In genomic region chr13:97281028-97281427, GRCh38 we compare ENCODE assay signal across 15 cellular contexts. TPM values are rescaled to one million over a fixed set of nuclear protein-coding genes. Genes with fewer than 3 reads are reported as not detected.
DNase-seq lines count a peak whose midpoint lies in the region; ATAC-seq, FAIRE-seq and TF ChIP-seq lines count a peak whose summit lies in the region.
"Had no signal": no experiment of that assay in that cellular context is flagged by ENCODE, and none has a peak within 500 bp of the region (broad histone marks: within the 10 kb centered on the region; RNA-seq: fewer than 3 reads in every experiment).

No MANE protein-coding gene starts in this region.

- intact Hi-C loops in GM12878 (cut with micrococcal nuclease; ENCODE audit: unreplicated experiment) (no loop called here), spleen (cut with DNase I; ENCODE audit: low total_unique reads) (no loop called here)

- SMC1A ChIA-PET in GM12878 (lab: Charles Lee; ENCODE audit: uncharacterized antibody, unreplicated experiment), result interaction anchor here (0.6 kb wide), 1 partner anchor 12 kb away, joined by 3 read pairs; no protein-coding TSS in a partner anchor

- H3K4me2 ChIP-seq in DOHH2 (ENCODE audit: low read length) (peak overlapping the region; percentile 46; the same call in 1 of the 2 replicates), GM12878 (ENCODE audit: control insufficient read depth, insufficient read depth) (no peak overlapping the region)

- FAIRE-seq in GM12878 (lab: Jason Lieb, UNC), result peak; percentile 31
- FAIRE-seq: urothelium cell line had no signal

- RAD21 ChIA-PET in GM12878 (lab: Charles Lee; ENCODE audit: unreplicated experiment), result no interaction called here

- CTCF ChIA-PET in GM12878 (lab: Yijun Ruan, JAX), result no interaction called here

- H3K27ac ChIP-seq in DOHH2 (ENCODE audit: low read depth, low read length) (no peak overlapping the region), GM12878 (ENCODE audit: control insufficient read depth, insufficient read depth) (no peak overlapping the region), gastroesophageal sphincter (peak overlapping the region; percentile 66 to 80 (median 76)), rectal smooth muscle tissue (ENCODE audit: low read depth, low read length) (peak overlapping the region; percentile 65), brain microvascular endothelial cell (no peak overlapping the region), spleen (no peak overlapping the region)

- TF ChIP-seq EP300 in GM12878 (IDR thresholded peaks at IDR 0.05; ENCODE audit: borderline replicate concordance in 1 of 2, control insufficient read depth in 1 of 2, low read depth in 2 of 2, low read length in 2 of 2) (no peak), gastroesophageal sphincter (IDR thresholded peaks at IDR 0.05) (no peak)

- no peaks in the 10 kb centered on the region for H3K9me2 ChIP-seq in DOHH2 (replicated peaks; ENCODE audit: control insufficient read depth, low read length)

- TF ChIP-seq POLR2A in GM12878 (IDR thresholded peaks at IDR 0.05; ENCODE audit: low read depth, low read length) (no peak), gastroesophageal sphincter (IDR thresholded peaks at IDR 0.05) (no peak), spleen (IDR thresholded peaks at IDR 0.05) (no peak)

- ATAC-seq in GM12878 (no peak), gastroesophageal sphincter (no peak)
- ATAC-seq: left ventricle myocardium superior; stimulated activated memory B cell treated with anti-CD40 and anti-IgM and Interleukin-4, amounts not matched to agents 10 μg/mL and 1 μg/mL and 100 μg/mL, for 72 hours had no signal

- BruUV-seq in GM12878 (replicated peaks; lab: Mats Ljungman, UMichigan), result no TSS peak

- no peak overlapping the region for H3K9ac ChIP-seq in GM12878 (ENCODE audit: control insufficient read depth, insufficient read depth, low read length)
- H3K9ac ChIP-seq in rectal smooth muscle tissue (ENCODE audit: low read length), result no peak overlapping the region

- H3K36me3 ChIP-seq in DOHH2 (ENCODE audit: control insufficient read depth, low read length) (peaks cover 11% of the 10 kb centered on the region), GM12878 (ENCODE audit: control insufficient read depth in 2 of 2, insufficient read depth in 2 of 2, low read length in 1 of 2) (no peaks in the 10 kb centered on the region; a peak in 1 of 4 replicates), gastroesophageal sphincter (peaks cover 0 to 4% of the 10 kb centered on the region in 2 donors), rectal smooth muscle tissue (ENCODE audit: control insufficient read depth, insufficient read depth, low read length) (no peaks in the 10 kb centered on the region), brain microvascular endothelial cell (replicated peaks) (peaks cover 7% of the 10 kb centered on the region), spleen (peaks cover 0 to 13% (median 2%) of the 10 kb centered on the region in 6 donors)

- in situ Hi-C loops in GM12878 (cut with MboI) (no loop called here), brain microvascular endothelial cell (cut with HindIII; ENCODE audit: low pct_ligation_motif_present, low sequenced_read_pairs) (no loop called here)

- TF ChIP-seq CTCF in DOHH2 (IDR thresholded peaks at IDR 0.05; ENCODE audit: low read depth, low read length, poor library complexity, severe bottlenecking), result no peak
- TF ChIP-seq CTCF in GM12878 (IDR thresholded peaks at IDR 0.05 in 2 of 3, conservative IDR thresholded peaks at IDR 0.05 in 1 of 3; ENCODE audit: control insufficient read depth in 2 of 3, extremely low read depth in 1 of 3, insufficient read depth in 1 of 3, low read depth in 3 of 3, low read length in 3 of 3), result no peak
- TF ChIP-seq CTCF in gastroesophageal sphincter (IDR thresholded peaks at IDR 0.05), result no peak
- no peak for TF ChIP-seq CTCF in brain microvascular endothelial cell (IDR thresholded peaks at IDR 0.05; ENCODE audit: low read depth, low read length, missing control alignments)
- TF ChIP-seq CTCF in spleen (IDR thresholded peaks at IDR 0.05 in 8 of 11, conservative IDR thresholded peaks at IDR 0.05 in 3 of 11), result no peak

- DNase-seq in GM12878 (ENCODE audit: low read depth, low spot score), result no peak
- DNase-seq in NCI-H748 treated with DMSO at 0.1 percent for 48 hours (lab: John Stamatoyannopoulos, UW), result no peak
- no peak for DNase-seq in GM19240 (ENCODE audit: insufficient read length, low spot score)
- no peak for DNase-seq in brain microvascular endothelial cell
- DNase-seq in spleen, result no peak
- DNase-seq: CD4-positive, alpha-beta T cell; DMS79; left ventricle myocardium superior; NCI-H1436; NK-92 treated with Interleukin-12 subunit alpha and Interleukin-12 subunit beta, amount 100 ng/mL, for 24 hours had no signal

- no peaks in the 10 kb centered on the region for H3K27me3 ChIP-seq in DOHH2 (ENCODE audit: control insufficient read depth, low read length)
- H3K27me3 ChIP-seq in GM12878 (replicated peaks in 1 of 2; ENCODE audit: control insufficient read depth in 2 of 2, insufficient read depth in 2 of 2, low read length in 1 of 2), result no peaks in the 10 kb centered on the region
- no peaks in the 10 kb centered on the region for H3K27me3 ChIP-seq in gastroesophageal sphincter
- no peaks in the 10 kb centered on the region for H3K27me3 ChIP-seq in rectal smooth muscle tissue (ENCODE audit: control insufficient read depth, insufficient read depth, low read length)
- H3K27me3 ChIP-seq in brain microvascular endothelial cell (replicated peaks), result no peaks in the 10 kb centered on the region
- H3K27me3 ChIP-seq in spleen (replicated peaks in 1 of 7), result no peaks in the 10 kb centered on the region

- peaks cover 18% of the 10 kb centered on the region for H3K4me1 ChIP-seq in DOHH2 (ENCODE audit: control insufficient read depth, low read length)
- H3K4me1 ChIP-seq in GM12878 (ENCODE audit: control insufficient read depth, insufficient read depth, low read length), result peaks cover 8% of the 10 kb centered on the region
- H3K4me1 ChIP-seq in gastroesophageal sphincter, result peaks cover 39 to 100% (median 41%) of the 10 kb centered on the region in 3 donors
- peaks cover 53% of the 10 kb centered on the region for H3K4me1 ChIP-seq in rectal smooth muscle tissue (ENCODE audit: control insufficient read depth, insufficient read depth, low read length)
- H3K4me1 ChIP-seq in spleen, result peaks cover 0 to 70% (median 14%) of the 10 kb centered on the region in 6 donors

- no peaks in the 10 kb centered on the region for H3K9me3 ChIP-seq in DOHH2 (ENCODE audit: control insufficient read depth, insufficient read depth, low read length)
- no peaks in the 10 kb centered on the region; the same call in 2 of the 3 replicates for H3K9me3 ChIP-seq in GM12878 (replicated peaks; ENCODE audit: control insufficient read depth, insufficient read depth, low read length)
- no peaks in the 10 kb centered on the region for H3K9me3 ChIP-seq in gastroesophageal sphincter
- H3K9me3 ChIP-seq in spleen, result no peaks in the 10 kb centered on the region

- H3K79me2 ChIP-seq in DOHH2 (ENCODE audit: control insufficient read depth, low read length), result peaks cover 40% of the 10 kb centered on the region
- no peaks in the 10 kb centered on the region for H3K79me2 ChIP-seq in GM12878 (ENCODE audit: control insufficient read depth, insufficient read depth, low read length)

- no peak overlapping the region for H2AFZ ChIP-seq in GM12878 (ENCODE audit: control insufficient read depth, low read depth, low read length)

- TF ChIP-seq RAD21 in GM12878 (IDR thresholded peaks at IDR 0.05; ENCODE audit: insufficient read depth, low read depth, low read length), result no peak

- POLR2A ChIA-PET in GM12878 (lab: Charles Lee), result no interaction called here

- H3K4me3 ChIP-seq in DOHH2 (ENCODE audit: low read length) (no peak overlapping the region), GM12878 (no peak overlapping the region), gastroesophageal sphincter (no peak overlapping the region), rectal smooth muscle tissue (ENCODE audit: low read length) (no peak overlapping the region), brain microvascular endothelial cell (ENCODE audit: low read depth, low read length) (no peak overlapping the region), spleen (no peak overlapping the region)

- H3F3A ChIP-seq in DOHH2 (ENCODE audit: control insufficient read depth, insufficient read depth), result no peaks in the 10 kb centered on the region

- H4K20me1 ChIP-seq in DOHH2 (ENCODE audit: control insufficient read depth, insufficient read depth, low read depth, low read length) (no peaks in the 10 kb centered on the region; the same call in 1 of the 2 replicates), GM12878 (ENCODE audit: control insufficient read depth, insufficient read depth) (peaks cover 4% of the 10 kb centered on the region; the same call in 1 of the 2 replicates)

TF ChIP-seq in GM12878, 131 proteins besides CTCF, POLR2A, EP300 and RAD21:
- TF ChIP-seq SMARCA5 (IDR thresholded peaks at IDR 0.05), result no peak
- TF ChIP-seq SREBF1 (IDR thresholded peaks at IDR 0.05; ENCODE audit: low read length), result no peak
- no peak for TF ChIP-seq RELA (IDR thresholded peaks at IDR 0.05; ENCODE audit: borderline replicate concordance, partially characterized antibody)
- no peak for TF ChIP-seq MYB (IDR thresholded peaks at IDR 0.05; ENCODE audit: borderline replicate concordance, low read depth, low read length)

RNA-seq across cellular contexts. Expression of gene MBNL2, which starts 58.9 kb away (rescaled TPM):
- 32.9 and 34.6 TPM in 2 replicates for total RNA-seq in GM12878 (2013; cell fraction: nucleolus; rRNA removed)
- total RNA-seq in GM12878 (2014; rRNA removed) (7.0 TPM in 2 replicates), GM12878 (2014; rRNA removed; fragmentation: Illumina TruSeq; extraction: Trizol) (6.3 and 7.7 TPM in 2 replicates), GM12878 (2021) (6.6 and 7.6 TPM in 2 replicates), gastroesophageal sphincter (100 to 1,000 TPM; 113 to 129 (median 118) TPM), spleen (10 to 100 TPM; 28.2 to 56.3 (median 40.4) TPM)
- polyA plus RNA-seq in GM12878 (2011; ENCODE audit: low read depth), result 2.8 TPM
- polyA plus RNA-seq in GM12878 (2011; rRNA removed) (6.4 and 7.6 TPM in 2 replicates), GM12878 (2014; fragmentation: Illumina TruSeq; extraction: Trizol) (5.0 and 5.6 TPM in 2 replicates), GM12878 (2014; fragmentation: Nextera tagmentation; extraction: Ambion mirVana) (1 to 10 TPM; 1.6 to 2.1 TPM), GM12878 (2014; rRNA removed) (1.7 and 2.9 TPM in 2 replicates), GM12878 (2016; fragmentation: Nextera tagmentation; extraction: Ambion mirVana) (1 to 10 TPM; 9.6 to 9.7 TPM), spleen (1 to 10 TPM; 7.0 to 7.7 (median 7.4) TPM)
- polyA plus RNA-seq in GM12878 (2011; cell fraction: cytosol; rRNA removed), result 4.7 and 7.0 TPM in 2 replicates
- 5.3 and 5.7 TPM in 2 replicates for polyA plus RNA-seq in GM12878 (2011; cell fraction: nucleus; rRNA removed)
- polyA plus RNA-seq in GM12878 (2012), result 5.3 TPM in 2 replicates
- 19.7 and 30.4 TPM in 2 replicates for polyA minus RNA-seq in GM12878 (2011; rRNA and poly(A)+ RNA removed)
- 6.4 and 10.2 TPM in 2 replicates for polyA minus RNA-seq in GM12878 (2011; cell fraction: cytosol; rRNA and poly(A)+ RNA removed)
- polyA minus RNA-seq in GM12878 (2011; cell fraction: nucleus; rRNA and poly(A)+ RNA removed), result 7.4 and 10.0 TPM in 2 replicates

Comparison
In these comparisons a context has a peak if more than half of its experiments do, and no peak if none do; other contexts are left out.
1. H3K27ac ChIP-seq: peak in gastroesophageal sphincter (4 of 4) and rectal smooth muscle tissue (single experiment); none in DOHH2 (single experiment), GM12878 (single experiment), brain microvascular endothelial cell (single experiment) and spleen (0 of 8).